Comparison of ENCODE assay signal across 31 cellular contexts in the genomic region with DNA sequence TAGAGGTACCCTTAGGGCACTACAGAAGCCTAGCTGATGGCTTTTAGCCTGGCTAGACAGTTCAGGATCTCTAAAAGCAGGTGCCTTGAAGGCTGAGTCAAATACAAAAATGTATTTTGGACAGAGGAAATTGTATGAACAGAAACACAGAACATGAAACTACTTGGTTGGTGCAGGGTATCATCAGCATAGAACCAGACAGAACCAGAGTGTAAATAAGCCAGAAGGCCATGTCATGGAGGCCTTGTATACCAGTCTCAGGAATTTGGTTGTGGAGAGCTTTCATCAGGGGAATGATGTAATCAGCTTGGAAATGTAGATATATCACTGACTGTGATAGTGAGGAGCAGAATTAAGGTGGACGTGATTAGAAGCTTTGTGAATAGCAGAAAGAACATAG.
"Had no signal": no experiment of that assay in that cellular context is flagged by ENCODE, and none has a peak within 500 bp of the region (broad histone marks: within the 10 kb centered on the region; RNA-seq: fewer than 3 reads in every experiment).

No MANE protein-coding gene starts in this region.

- DNase-seq: activated CD4-positive, alpha-beta memory T cell treated with anti-CD3 and anti-CD28 coated beads, Interleukin-2, amount 10 ng/mL, durations not matched to agents 7 days and 5 days; activated CD4-positive, alpha-beta T cell treated with anti-CD3 and anti-CD28 coated beads, Interleukin-2, amount 10 ng/mL, durations not matched to agents 7 days and 5 days; activated CD4-positive, CD25-positive, alpha-beta regulatory T cell treated with anti-CD3 and anti-CD28 coated beads, Interleukin-2, amount 50 U/mL, for 72 hours; activated CD8-positive, alpha-beta memory T cell treated with anti-CD3 and anti-CD28 coated beads, Interleukin-2, amount 50 U/mL, for 48 hours; activated gamma-delta T cell treated with Interleukin-2 at 50 U/mL for 16 hours; activated naive CD4-positive, alpha-beta T cell treated with anti-CD3 and anti-CD28 coated beads, Interleukin-2, amount 50 U/mL, for 16 hours; activated T-cell treated with anti-CD3 and anti-CD28 coated beads, Interleukin-2, amount 50 U/mL, for 24 hours; amygdala; dermis blood vessel endothelial cell; effector CD4-positive, alpha-beta T cell; hypothalamus; immature natural killer cell; kidney; left colon; mammary epithelial cell; naive thymus-derived CD4-positive, alpha-beta T cell; nucleus accumbens; pancreas; retina; sigmoid colon; small intestine; stimulated activated CD4-positive, alpha-beta T cell treated with anti-CD3 and anti-CD28 coated beads, Interleukin-4, amount 100 ng/mL, for 24 hours; stimulated activated naive CD8-positive, alpha-beta T cell treated with anti-CD3 and anti-CD28 coated beads, Interleukin-15, amount 100 ng/mL, for 72 hours; substantia nigra; uterus had no signal

- H3K4me3 ChIP-seq: breast epithelium, esophagus muscularis mucosa, gastroesophageal sphincter, pancreas, prostate gland, sigmoid colon, uterus had no signal

- H3K36me3 ChIP-seq: breast epithelium, esophagus muscularis mucosa, gastroesophageal sphincter, pancreas, prostate gland, sigmoid colon, uterus had no signal

- H3K4me1 ChIP-seq: breast epithelium, pancreas, prostate gland, sigmoid colon, uterus had no signal

- H3K27ac ChIP-seq: breast epithelium, esophagus muscularis mucosa, gastroesophageal sphincter, pancreas, prostate gland, sigmoid colon, uterus had no signal

- ATAC-seq: gastroesophageal sphincter; left colon; naive thymus-derived CD4-positive, alpha-beta T cell; stimulated activated memory B cell treated with anti-CD40 and anti-IgM and Interleukin-4, amounts not matched to agents 10 μg/mL and 1 μg/mL and 100 μg/mL, for 72 hours; stimulated activated naive CD8-positive, alpha-beta T cell treated with anti-CD3 and anti-CD28 coated beads, Interleukin-15, amount 100 ng/mL, for 72 hours had no signal

- H3K9me3 ChIP-seq: breast epithelium, esophagus muscularis mucosa, gastroesophageal sphincter, pancreas, prostate gland, sigmoid colon, uterus had no signal

- FAIRE-seq: colon, kidney, pancreas, small intestine had no signal

- H3K27me3 ChIP-seq: breast epithelium, esophagus muscularis mucosa, gastroesophageal sphincter, pancreas, sigmoid colon, uterus had no signal
